Comparison of ENCODE assay signal across 16 cellular contexts in the genomic region with DNA sequence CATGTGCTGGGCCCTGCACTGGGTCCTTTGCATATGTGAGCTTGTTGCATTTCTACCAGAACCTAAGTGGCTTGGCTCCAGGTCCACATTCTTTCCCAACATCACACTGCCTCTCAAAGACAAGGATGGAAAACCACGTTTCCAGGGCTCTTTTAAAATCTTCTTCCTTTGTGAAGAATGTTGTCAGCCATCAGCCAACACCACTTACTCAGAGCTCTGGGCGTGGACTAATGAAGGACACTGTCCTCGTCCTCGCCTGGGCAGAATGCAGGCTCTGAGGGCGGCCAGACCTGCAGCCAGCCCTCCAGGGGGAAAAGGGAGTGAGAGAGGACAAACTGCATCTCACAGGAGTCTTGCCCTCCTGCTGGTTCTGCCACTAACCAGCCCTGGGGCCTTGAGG. TPM values are rescaled to one million over a fixed set of nuclear protein-coding genes. Genes with fewer than 3 reads are reported as not detected.
DNase-seq lines count a peak whose midpoint lies in the region; ATAC-seq, FAIRE-seq and TF ChIP-seq lines count a peak whose summit lies in the region.
"Had no signal": no experiment of that assay in that cellular context is flagged by ENCODE, and none has a peak within 500 bp of the region (broad histone marks: within the 10 kb centered on the region; RNA-seq: fewer than 3 reads in every experiment).

No MANE protein-coding gene starts in this region.

- peak; percentile 40 for FAIRE-seq in bronchial epithelial cell (lab: Jason Lieb, UNC)
- FAIRE-seq: D721Med, HTR-8/SVneo had no signal

- peak; percentile 70 for DNase-seq in AG10803 (ENCODE audit: low read depth)
- DNase-seq in GM04503 (ENCODE audit: low read depth), result peak; percentile 25
- no peak for DNase-seq in bronchial epithelial cell (ENCODE audit: low read depth)
- DNase-seq in left ventricle myocardium superior, result peak; percentile 29
- DNase-seq in amniotic stem cell (lab: John Stamatoyannopoulos, UW), result no peak
- DNase-seq in tibial artery, result no peak
- DNase-seq: BE2C; CD8-positive, alpha-beta T cell; DMS79 treated with DMSO at 0.1 percent for 48 hours; HCEC 1CT; NCI-H446; PC-3 had no signal

- TF ChIP-seq CTCF in AG10803 (conservative IDR thresholded peaks at IDR 0.05; ENCODE audit: low read length) (no peak), bronchial epithelial cell (IDR thresholded peaks at IDR 0.05; ENCODE audit: insufficient read depth, low read length, severe bottlenecking) (no peak), tibial artery (IDR thresholded peaks at IDR 0.05) (no peak)

- no peaks in the 10 kb centered on the region for H3K4me1 ChIP-seq in tibial artery

- H3K9me3 ChIP-seq in tibial artery, result no peaks in the 10 kb centered on the region
- H3K9me3 ChIP-seq: BE2C had no signal

- H3K27me3 ChIP-seq in bronchial epithelial cell (ENCODE audit: control insufficient read depth, insufficient read depth, low read length) (no peaks in the 10 kb centered on the region), tibial artery (no peaks in the 10 kb centered on the region)
- H3K27me3 ChIP-seq: BE2C had no signal

- H3K36me3 ChIP-seq in bronchial epithelial cell (ENCODE audit: control insufficient read depth, insufficient read depth, low read length), result no peaks in the 10 kb centered on the region
- H3K36me3 ChIP-seq in tibial artery, result no peaks in the 10 kb centered on the region
- H3K36me3 ChIP-seq: BE2C had no signal

- ATAC-seq in left ventricle myocardium superior (peak; percentile 58), HG02763 (IDR thresholded peaks at IDR 0.05; ENCODE audit: unreplicated experiment) (no peak), HG03432 (IDR thresholded peaks at IDR 0.05; ENCODE audit: unreplicated experiment) (no peak)
- ATAC-seq: CD8-positive, alpha-beta T cell; PC-3 had no signal

- H3K4me3 ChIP-seq in AG10803 (ENCODE audit: low read length) (no peak overlapping the region), bronchial epithelial cell (ENCODE audit: low read depth, low read length) (no peak overlapping the region), tibial artery (no peak overlapping the region)

- H3K27ac ChIP-seq in tibial artery, result no peak overlapping the region

- intact Hi-C loops in left ventricle myocardium superior (cut with micrococcal nuclease), result no loop called here
- intact Hi-C loops in tibial artery (cut with DNase I; ENCODE audit: low total_unique reads), result no loop called here

RNA-seq across cellular contexts. Expression of a gene that starts 49.7 kb away (rescaled TPM):
- total RNA-seq in bronchial epithelial cell (14.2 and 15.1 TPM in 2 replicates), left ventricle myocardium superior (27.4 TPM)

Comparison
In these comparisons a context has a peak if more than half of its experiments do, and no peak if none do; other contexts are left out.
1. DNase-seq: peak in AG10803 (single experiment), GM04503 (single experiment) and left ventricle myocardium superior (single experiment); none in bronchial epithelial cell (single experiment), amniotic stem cell (single experiment) and tibial artery (0 of 2).